Comparison of ENCODE assay signal across 37 cellular contexts in the genomic region with DNA sequence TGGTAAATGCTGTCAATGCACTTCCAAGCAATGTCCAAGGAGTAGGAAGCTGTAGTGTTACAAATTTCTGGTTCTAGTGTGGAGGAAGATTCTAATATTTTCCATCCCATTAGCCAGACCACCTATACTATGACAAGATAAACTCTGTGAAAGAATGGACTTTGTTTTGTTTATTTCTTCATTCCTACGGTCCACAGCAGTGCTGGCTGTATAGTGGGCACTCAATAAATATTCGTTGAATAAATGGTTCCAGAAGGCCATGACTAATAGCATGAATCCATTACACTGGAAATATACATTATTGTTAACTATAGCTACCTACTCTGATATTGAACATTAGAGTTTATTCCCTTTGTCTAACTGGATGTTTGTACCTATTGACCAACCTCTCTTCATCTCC. TPM values are rescaled to one million over a fixed set of nuclear protein-coding genes. Genes with fewer than 3 reads are reported as not detected.
A peak's percentile ranks its signal among the peaks of the same experiment; 100 is the strongest.
DNase-seq lines count a peak whose midpoint lies in the region; ATAC-seq, FAIRE-seq and TF ChIP-seq lines count a peak whose summit lies in the region.
"Had no signal": no experiment of that assay in that cellular context is flagged by ENCODE, and none has a peak within 500 bp of the region (broad histone marks: within the 10 kb centered on the region; RNA-seq: fewer than 3 reads in every experiment).

No MANE protein-coding gene starts in this region.

- H2BK120ac ChIP-seq in mesendoderm (ENCODE audit: low read depth, low read length): no peak overlapping the region

- H3K23ac ChIP-seq in mesendoderm (ENCODE audit: low read length): no peak overlapping the region

- peak overlapping the region; percentile 39 for H3K27ac Mint-ChIP-seq in WTC11
- peak overlapping the region; percentile 25 for H3K27ac Mint-ChIP-seq in endodermal cell
- H3K27ac Mint-ChIP-seq: B cell; CD14-positive monocyte; CD4-positive, alpha-beta T cell; CD4-positive, CD25-positive, alpha-beta regulatory T cell; CD8-positive, alpha-beta memory T cell; CD8-positive, alpha-beta T cell had no signal

- no peaks in the 10 kb centered on the region for H3K79me2 ChIP-seq in HepG2 (ENCODE audit: insufficient read depth, low read length)
- no peaks in the 10 kb centered on the region for H3K79me2 ChIP-seq in mesendoderm (ENCODE audit: control insufficient read depth, insufficient read depth, low read length)

- no peak overlapping the region for H2AFZ ChIP-seq in HepG2 (ENCODE audit: low read length)

- no peaks in the 10 kb centered on the region for H3K36me3 ChIP-seq in HepG2 (replicated peaks in 1 of 2; ENCODE audit: control insufficient read depth in 1 of 2, insufficient read depth in 2 of 2, low read length in 2 of 2)
- no peaks in the 10 kb centered on the region for H3K36me3 ChIP-seq in right lobe of liver
- H3K36me3 ChIP-seq in endodermal cell (ENCODE audit: control insufficient read depth, insufficient read depth, low read length): no peaks in the 10 kb centered on the region
- no peaks in the 10 kb centered on the region for H3K36me3 ChIP-seq in mesendoderm (ENCODE audit: control insufficient read depth, insufficient read depth, low read length)
- no peaks in the 10 kb centered on the region for H3K36me3 ChIP-seq in pancreas
- H3K36me3 ChIP-seq: BE2C; BLaER1; BLaER1 treated with 17β-estradiol and CSF1 and Interleukin-3, amounts not matched to agents 10 nM and 100 nM had no signal

- no peak overlapping the region for H3K9ac ChIP-seq in HepG2 (ENCODE audit: insufficient read depth, low read depth, low read length)
- H3K9ac ChIP-seq in endodermal cell (ENCODE audit: extremely low read depth, low read length, poor library complexity, severe bottlenecking): no peak overlapping the region
- no peak overlapping the region for H3K9ac ChIP-seq in mesendoderm (ENCODE audit: low read length)
- H3K9ac ChIP-seq: BLaER1; BLaER1 treated with 17β-estradiol and CSF1 and Interleukin-3, amounts not matched to agents 10 nM and 100 nM had no signal

- CTCF ChIA-PET in HepG2 (lab: Yijun Ruan, JAX; ENCODE audit: low intra/inter-chr PET ratio, low total read pairs): no interaction called here
- CTCF ChIA-PET in WTC11 (lab: Charles Lee): no interaction called here

- H3K9me3 Mint-ChIP-seq in WTC11 (no peaks in the 10 kb centered on the region), endodermal cell (no peaks in the 10 kb centered on the region)
- H3K9me3 Mint-ChIP-seq: CD14-positive monocyte; CD4-positive, alpha-beta memory T cell; CD4-positive, alpha-beta T cell; CD8-positive, alpha-beta memory T cell; CD8-positive, alpha-beta T cell had no signal

- FAIRE-seq in HepG2 (lab: Jason Lieb, UNC) (no peak), GM12891 (lab: Jason Lieb, UNC) (no peak), pancreas (lab: Jason Lieb, UNC) (no peak)
- FAIRE-seq: A204.1, A549, D721Med had no signal

- BruUV-seq in HepG2 (replicated peaks; lab: Mats Ljungman, UMichigan): no TSS peak

- POLR2A ChIA-PET in HepG2 (lab: Yijun Ruan, JAX): no interaction called here
- POLR2A ChIA-PET in WTC11 (lab: Charles Lee): no interaction called here

- no peak overlapping the region for H3K4ac ChIP-seq in mesendoderm (ENCODE audit: low read depth, low read length)

- in situ Hi-C loops in HepG2 (cut with HindIII; ENCODE audit: extremely low pct_ligation_motif_present, low pct_unique_long_range_greater_than_20kb): no loop called here

- no peak overlapping the region for H4K5ac ChIP-seq in mesendoderm (ENCODE audit: low read length)

- 0% methylated on average over 2 of the region's 2 CpGs for WGBS in HepG2 (ENCODE audit: low lambda C conversion rate)
- WGBS in right lobe of liver (ENCODE audit: insufficient coverage, low coverage, low lambda C conversion rate, missing lambda C conversion rate): 53% methylated on average over 2 of the region's 2 CpGs
- WGBS in endodermal cell (ENCODE audit: insufficient coverage in 1 of 2, insufficient read length in 1 of 2), 2 experiments: 97 to 100% methylated on average over 2 of the region's 2 CpGs
- WGBS in mesendoderm (ENCODE audit: extremely low coverage, insufficient coverage, low lambda C conversion rate): no CpG with 5 or more reads among the region's 2 CpGs
- WGBS in pancreas, 2 donors: 53 to 61% methylated on average over 2 of the region's 2 CpGs

- H3K9me3 ChIP-seq in HepG2 (ENCODE audit: low read length): no peaks in the 10 kb centered on the region
- H3K9me3 ChIP-seq in right lobe of liver: no peaks in the 10 kb centered on the region
- H3K9me3 ChIP-seq in endodermal cell (ENCODE audit: control insufficient read depth, low read length): no peaks in the 10 kb centered on the region
- H3K9me3 ChIP-seq in pancreas: no peaks in the 10 kb centered on the region
- H3K9me3 ChIP-seq: A549; BE2C; BLaER1; BLaER1 treated with 17β-estradiol and CSF1 and Interleukin-3, amounts not matched to agents 10 nM and 100 nM; Caco-2 had no signal

- H3K27me3 ChIP-seq in HepG2 (ENCODE audit: control insufficient read depth in 1 of 2, insufficient read depth in 2 of 2, low read length in 2 of 2) (peaks cover 0 to 4% of the 10 kb centered on the region in 2 experiments; a peak in 1 of 5 replicates), right lobe of liver (no peaks in the 10 kb centered on the region), endodermal cell (ENCODE audit: control insufficient read depth, insufficient read depth, low read length, poor library complexity, severe bottlenecking) (no peaks in the 10 kb centered on the region), mesendoderm (ENCODE audit: insufficient read depth, low read length, poor library complexity) (no peaks in the 10 kb centered on the region), pancreas (no peaks in the 10 kb centered on the region)
- H3K27me3 ChIP-seq: BE2C; BLaER1; BLaER1 treated with 17β-estradiol and CSF1 and Interleukin-3, amounts not matched to agents 10 nM and 100 nM had no signal

- H3K27me3 Mint-ChIP-seq in WTC11 (ENCODE audit: low read depth): no peaks in the 10 kb centered on the region
- no peaks in the 10 kb centered on the region for H3K27me3 Mint-ChIP-seq in endodermal cell (ENCODE audit: insufficient read depth)
- H3K27me3 Mint-ChIP-seq: B cell; CD4-positive, alpha-beta memory T cell; CD4-positive, alpha-beta T cell; CD8-positive, alpha-beta memory T cell had no signal

- TF ChIP-seq CTCF in HepG2 (CRISPR knock-in tag; IDR thresholded peaks at IDR 0.05) (no peak), right lobe of liver (IDR thresholded peaks at IDR 0.05) (no peak), WTC11 (IDR thresholded peaks at IDR 0.05) (no peak), endodermal cell (conservative IDR thresholded peaks at IDR 0.05) (no peak), pancreas (IDR thresholded peaks at IDR 0.05) (no peak)

- no peak overlapping the region for H2AK5ac ChIP-seq in mesendoderm (ENCODE audit: low read length)

- no peak overlapping the region for H3K56ac ChIP-seq in mesendoderm (ENCODE audit: low read length)

- H3K4me2 ChIP-seq in HepG2 (ENCODE audit: low read depth, low read length) (peak overlapping the region; percentile 23; the same call in 1 of the 2 replicates), mesendoderm (ENCODE audit: low read length) (no peak overlapping the region)
- H3K4me2 ChIP-seq: A549; BLaER1; BLaER1 treated with 17β-estradiol and CSF1 and Interleukin-3, amounts not matched to agents 10 nM and 100 nM had no signal

- peak overlapping the region; percentile 12 for H2BK5ac ChIP-seq in mesendoderm (ENCODE audit: low read length)

- ATAC-seq in HepG2 (no peak), right lobe of liver (no peak), WTC11 (no peak), pancreas (no peak)
- ATAC-seq: A549; CD8-positive, alpha-beta T cell had no signal

- H2BK15ac ChIP-seq in mesendoderm (replicated peaks; ENCODE audit: low read depth): peak overlapping the region; percentile 57

- DNase-seq in HepG2 (ENCODE audit: low spot score) (no peak), right lobe of liver (no peak), WTC11 (ENCODE audit: low spot score) (no peak), endodermal cell (no peak), mesendoderm (no peak), GM12891 (ENCODE audit: insufficient read length, low spot score) (no peak), pancreas (no peak)
- DNase-seq in activated CD4-positive, alpha-beta T cell treated with anti-CD3 and anti-CD28 coated beads, Interleukin-2, amount 50 U/mL, for 1 hour: no peak
- DNase-seq: 8988T; ACHN; AML-193; BE2C; C1 segment of cervical spinal cord; Caco-2; Calu3; CD4-positive, alpha-beta memory T cell; CD4-positive, alpha-beta T cell; CD4-positive, CD25-positive, alpha-beta regulatory T cell; CD8-positive, alpha-beta memory T cell; CD8-positive, alpha-beta T cell; COR-L47; DMS 273 treated with DMSO at 0.1 percent for 48 hours; DMS153; DMS53; DMS79; DMS79 treated with DMSO at 0.1 percent for 48 hours; DND-41; EL had no signal

- H3K36me3 Mint-ChIP-seq in WTC11 (no peaks in the 10 kb centered on the region), endodermal cell (ENCODE audit: low read depth) (no peaks in the 10 kb centered on the region)
- H3K36me3 Mint-ChIP-seq: CD14-positive monocyte; CD4-positive, alpha-beta memory T cell; CD4-positive, CD25-positive, alpha-beta regulatory T cell; CD8-positive, alpha-beta memory T cell; CD8-positive, alpha-beta T cell had no signal

- TF ChIP-seq EP300 in HepG2 (IDR thresholded peaks at IDR 0.05; ENCODE audit: low read depth in 2 of 2, low read length in 2 of 2) (no peak), HepG2 (CRISPR knock-in tag; IDR thresholded peaks at IDR 0.05; ENCODE audit: borderline replicate concordance) (no peak)

- no peak for TF ChIP-seq RAD21 in HepG2 (CRISPR knock-in tag; IDR thresholded peaks at IDR 0.05)

- intact Hi-C loops in HepG2 (cut with micrococcal nuclease; ENCODE audit: unreplicated experiment): no loop called here
- intact Hi-C loops in right lobe of liver (cut with DNase I): no loop called here
- intact Hi-C loops in pancreas (cut with DNase I): no loop called here

- no peak overlapping the region for H3K4me3 Mint-ChIP-seq in WTC11
- no peak overlapping the region for H3K4me3 Mint-ChIP-seq in endodermal cell
- H3K4me3 Mint-ChIP-seq: B cell; CD14-positive monocyte; CD4-positive, alpha-beta memory T cell; CD4-positive, alpha-beta T cell; CD4-positive, CD25-positive, alpha-beta regulatory T cell; CD8-positive, alpha-beta memory T cell; CD8-positive, alpha-beta T cell had no signal

- no peaks in the 10 kb centered on the region for H3K79me1 ChIP-seq in mesendoderm (ENCODE audit: low read length)

- no peak overlapping the region for H4K8ac ChIP-seq in mesendoderm (ENCODE audit: low read depth, low read length)

- no peak for TF ChIP-seq POLR2A in HepG2 (IDR thresholded peaks at IDR 0.05; ENCODE audit: insufficient read depth in 1 of 2, low read depth in 2 of 2, low read length in 2 of 2)
- no peak for TF ChIP-seq POLR2A in right lobe of liver (IDR thresholded peaks at IDR 0.05)
- no peak for TF ChIP-seq POLR2A in GM12891 (IDR thresholded peaks at IDR 0.05; ENCODE audit: low read depth, low read length)

- H3K27ac ChIP-seq in HepG2 (ENCODE audit: extremely low read length, insufficient read depth, low read length): no peak overlapping the region
- no peak overlapping the region for H3K27ac ChIP-seq in right lobe of liver
- no peak overlapping the region for H3K27ac ChIP-seq in endodermal cell (ENCODE audit: low read depth, low read length)
- H3K27ac ChIP-seq in mesendoderm (ENCODE audit: low read depth, low read length): no peak overlapping the region
- H3K27ac ChIP-seq in pancreas: no peak overlapping the region
- H3K27ac ChIP-seq: 22Rv1; A549; BLaER1; BLaER1 treated with 17β-estradiol and CSF1 and Interleukin-3, amounts not matched to agents 10 nM and 100 nM; C4-2B had no signal

- peak overlapping the region; percentile 60 for H3K18ac ChIP-seq in mesendoderm (ENCODE audit: low read length)

- H3K4me3 ChIP-seq in HepG2 (replicated peaks in 1 of 3; ENCODE audit: insufficient read depth in 1 of 3, low read depth in 2 of 3, low read length in 3 of 3) (no peak overlapping the region), right lobe of liver (no peak overlapping the region), endodermal cell (ENCODE audit: low read length) (no peak overlapping the region), mesendoderm (ENCODE audit: low read length) (no peak overlapping the region), pancreas (no peak overlapping the region)
- H3K4me3 ChIP-seq: A549; BLaER1; BLaER1 treated with 17β-estradiol and CSF1 and Interleukin-3, amounts not matched to agents 10 nM and 100 nM had no signal

- H4K20me1 ChIP-seq in HepG2 (ENCODE audit: insufficient read depth, low read length): no peaks in the 10 kb centered on the region
- H4K20me1 ChIP-seq: BLaER1; BLaER1 treated with 17β-estradiol and CSF1 and Interleukin-3, amounts not matched to agents 10 nM and 100 nM had no signal

- H3K4me1 Mint-ChIP-seq in WTC11 (peaks cover 76% of the 10 kb centered on the region), endodermal cell (peaks cover 39% of the 10 kb centered on the region)
- H3K4me1 Mint-ChIP-seq: B cell had no signal

- peaks cover 43% of the 10 kb centered on the region for H3K4me1 ChIP-seq in HepG2 (ENCODE audit: insufficient read depth, low read length)
- no peaks in the 10 kb centered on the region for H3K4me1 ChIP-seq in right lobe of liver
- H3K4me1 ChIP-seq in endodermal cell (ENCODE audit: control insufficient read depth, insufficient read depth, low read length): peaks cover 8% of the 10 kb centered on the region
- peaks cover 11% of the 10 kb centered on the region for H3K4me1 ChIP-seq in mesendoderm (ENCODE audit: control insufficient read depth, low read depth, low read length)
- no peaks in the 10 kb centered on the region for H3K4me1 ChIP-seq in pancreas
- H3K4me1 ChIP-seq: A549, BE2C, BLaER1 had no signal

RNA-seq across cellular contexts. Expression of gene MYSM1, which starts 8.3 kb away (rescaled TPM):
- total RNA-seq in HepG2 (2016; rRNA removed; fragmentation: Illumina TruSeq; extraction: Trizol): 11.0 and 19.2 TPM in 2 replicates
- total RNA-seq in HepG2 (2016; cell fraction: cytosol; rRNA removed; fragmentation: Illumina TruSeq; extraction: Trizol; ENCODE audit: low read depth): 10.5 and 11.5 TPM in 2 replicates
- total RNA-seq in HepG2 (2016; cell fraction: insoluble cytoplasmic fraction; rRNA removed; fragmentation: Illumina TruSeq; extraction: Trizol): 11.5 and 21.8 TPM in 2 replicates
- 6.9 and 9.8 TPM in 2 replicates for total RNA-seq in HepG2 (2016; cell fraction: membrane; rRNA removed; fragmentation: Illumina TruSeq; extraction: Trizol)
- total RNA-seq in HepG2 (2016; cell fraction: nucleus; rRNA removed; fragmentation: Illumina TruSeq; extraction: Trizol): 75.4 and 76.0 TPM in 2 replicates
- 24.1 and 27.2 TPM in 2 replicates for polyA plus RNA-seq in HepG2 (2011; rRNA removed)
- 3.1 and 4.3 TPM in 2 replicates for polyA plus RNA-seq in HepG2 (2011; cell fraction: cytosol; rRNA removed)
- polyA plus RNA-seq in HepG2 (2011; cell fraction: nucleus; rRNA removed): 67.2 and 78.6 TPM in 2 replicates
- polyA plus RNA-seq in HepG2 (2012): 20.6 and 32.1 TPM in 2 replicates
- 0.43 and 0.72 TPM in 2 replicates for polyA plus RNA-seq in HepG2 (2016; cell fraction: cytosol; fragmentation: Illumina TruSeq; extraction: Trizol; ENCODE audit: low read depth)
- polyA plus RNA-seq in HepG2 (2016; cell fraction: insoluble cytoplasmic fraction; fragmentation: Illumina TruSeq; extraction: Trizol; ENCODE audit: low read depth): 9.9 TPM in 2 replicates
- polyA plus RNA-seq in HepG2 (2016; cell fraction: membrane; fragmentation: Illumina TruSeq; extraction: Trizol; ENCODE audit: low read depth): 1.3 and 1.5 TPM in 2 replicates
- 93.8 and 104 TPM in 2 replicates for polyA plus RNA-seq in HepG2 (2016; cell fraction: nucleus; fragmentation: Illumina TruSeq; extraction: Trizol; ENCODE audit: insufficient read depth, low read depth)
- 7.1 and 12.9 TPM in 2 replicates for polyA minus RNA-seq in HepG2 (2011; rRNA and poly(A)+ RNA removed; ENCODE audit: low replicate concordance)
- polyA minus RNA-seq in HepG2 (2011; cell fraction: cytosol; rRNA and poly(A)+ RNA removed): 5.7 and 7.3 TPM in 2 replicates
- polyA minus RNA-seq in HepG2 (2011; cell fraction: nucleus; rRNA and poly(A)+ RNA removed): 186 and 225 TPM in 2 replicates
- total RNA-seq in right lobe of liver: 10 to 100 TPM; 10.2 to 16.3 (median 11.6) TPM
- total RNA-seq in WTC11 (2021): 86.4 to 118 TPM (median 89.3 TPM) in 3 replicates
- 100 to 1,000 TPM; 138 to 158 TPM for total RNA-seq in endodermal cell
- polyA plus RNA-seq in endodermal cell (2013, experiment 1 of 2): 32.9 TPM
- polyA plus RNA-seq in endodermal cell (2013, experiment 2 of 2): 31.7 TPM
- polyA plus RNA-seq in mesendoderm (2013, experiment 1 of 2): 29.8 TPM
- 32.4 TPM for polyA plus RNA-seq in mesendoderm (2013, experiment 2 of 2)
- polyA plus RNA-seq in GM12891 (2012; ENCODE audit: low read depth, missing spikeins): 11.3 TPM
- total RNA-seq in pancreas: 10 to 100 TPM; 10.3 to 20.2 (median 16.2) TPM
- polyA plus RNA-seq in pancreas: 10 to 100 TPM; 10.2 to 11.4 TPM
